In genomic region chr1:10909697-10910489, GRCh38 we compare ENCODE assay signal across 9 cellular contexts.
DNase-seq lines count a peak whose midpoint lies in the region; ATAC-seq and TF ChIP-seq lines count a peak whose summit lies in the region.
"Had no signal": no experiment of that assay in that cellular context is flagged by ENCODE, and none has a peak within 500 bp of the region (broad histone marks: within the 10 kb centered on the region; RNA-seq: fewer than 3 reads in every experiment).

No MANE protein-coding gene starts in this region.

- no peaks in the 10 kb centered on the region for H3K9me3 Mint-ChIP-seq in CD8-positive, alpha-beta memory T cell

- no peak overlapping the region for H3K27ac ChIP-seq in CD8-positive, alpha-beta memory T cell (ENCODE audit: low read depth, low read length)
- H3K27ac ChIP-seq in right lobe of liver = no peak overlapping the region
- H3K27ac ChIP-seq: SJSA1 had no signal

- WGBS in right lobe of liver (ENCODE audit: insufficient coverage, low coverage, low lambda C conversion rate, missing lambda C conversion rate) = 12% methylated on average over 6 of the region's 16 CpGs

- TF ChIP-seq CTCF in right lobe of liver (IDR thresholded peaks at IDR 0.05) = peak; percentile 30 to 43 (median 39)

- H3K4me1 Mint-ChIP-seq in CD8-positive, alpha-beta memory T cell = peaks cover 8 to 20% (median 14%) of the 10 kb centered on the region in 3 donors

- no peak for TF ChIP-seq POLR2A in right lobe of liver (IDR thresholded peaks at IDR 0.05)

- no peaks in the 10 kb centered on the region for H3K9me3 ChIP-seq in CD8-positive, alpha-beta memory T cell (ENCODE audit: low read length)
- no peaks in the 10 kb centered on the region for H3K9me3 ChIP-seq in right lobe of liver
- H3K9me3 ChIP-seq: SJSA1 had no signal

- H3K36me3 ChIP-seq in CD8-positive, alpha-beta memory T cell (ENCODE audit: insufficient read depth, low read length) = no peaks in the 10 kb centered on the region
- no peaks in the 10 kb centered on the region for H3K36me3 ChIP-seq in right lobe of liver
- H3K36me3 ChIP-seq: SJSA1 had no signal

- CTCF ChIA-PET in CD8-positive, alpha-beta memory T cell (lab: Charles Lee) = interaction anchor here (0.8 to 6.9 kb wide), 11 partner anchors 8 to 479 kb away, joined by 3 to 32 read pairs (median 5); no protein-coding TSS in a partner anchor

- H3K27me3 Mint-ChIP-seq in CD8-positive, alpha-beta memory T cell = peaks cover 4 to 5% of the 10 kb centered on the region in 2 donors

- intact Hi-C loops in right lobe of liver (cut with DNase I) = no loop called here

- H3K27me3 ChIP-seq in CD8-positive, alpha-beta memory T cell (ENCODE audit: insufficient read depth, low read length, poor library complexity, severe bottlenecking) = no peaks in the 10 kb centered on the region
- H3K27me3 ChIP-seq in right lobe of liver = no peaks in the 10 kb centered on the region

- peak overlapping the region in 1 of 8 donors; percentile 82 for H3K27ac Mint-ChIP-seq in CD8-positive, alpha-beta memory T cell

- peaks cover 21% of the 10 kb centered on the region for H3K4me1 ChIP-seq in CD8-positive, alpha-beta memory T cell (ENCODE audit: insufficient read depth, low read length)
- H3K4me1 ChIP-seq in right lobe of liver = no peaks in the 10 kb centered on the region
- H3K4me1 ChIP-seq: SJSA1 had no signal

- DNase-seq in CD8-positive, alpha-beta memory T cell = peak; percentile 63 to 84 (median 72)
- DNase-seq in HT-29 (ENCODE audit: low spot score) (peak; percentile 56), T-helper 9 cell (peak; percentile 71), astrocyte of the hippocampus (ENCODE audit: low read depth, low spot score) (peak; percentile 64), right lobe of liver (peak in 2 of 3 donors; percentile 53 to 57), epidermal melanocyte (ENCODE audit: insufficient read length, low spot score) (no peak)
- DNase-seq in stimulated activated CD8-positive, alpha-beta memory T cell treated with anti-CD3 and anti-CD28 coated beads, Interleukin-7, amount 100 ng/mL, for 24 hours (ENCODE audit: low read depth) = peak; percentile 65

- no peak overlapping the region for H3K4me3 Mint-ChIP-seq in CD8-positive, alpha-beta memory T cell

- ATAC-seq in right lobe of liver (peak; percentile 40 to 63 (median 56)), HG03342 (IDR thresholded peaks at IDR 0.05; ENCODE audit: unreplicated experiment) (no peak)

- no peak overlapping the region for H3K4me3 ChIP-seq in CD8-positive, alpha-beta memory T cell (ENCODE audit: low read length)
- H3K4me3 ChIP-seq in right lobe of liver = no peak overlapping the region
- H3K4me3 ChIP-seq: SJSA1 had no signal

- POLR2A ChIA-PET in CD8-positive, alpha-beta memory T cell (lab: Charles Lee) = no interaction called here

- no peaks in the 10 kb centered on the region for H3K36me3 Mint-ChIP-seq in CD8-positive, alpha-beta memory T cell
